20 cellular contexts compared by ENCODE assay signal in the genomic region with DNA sequence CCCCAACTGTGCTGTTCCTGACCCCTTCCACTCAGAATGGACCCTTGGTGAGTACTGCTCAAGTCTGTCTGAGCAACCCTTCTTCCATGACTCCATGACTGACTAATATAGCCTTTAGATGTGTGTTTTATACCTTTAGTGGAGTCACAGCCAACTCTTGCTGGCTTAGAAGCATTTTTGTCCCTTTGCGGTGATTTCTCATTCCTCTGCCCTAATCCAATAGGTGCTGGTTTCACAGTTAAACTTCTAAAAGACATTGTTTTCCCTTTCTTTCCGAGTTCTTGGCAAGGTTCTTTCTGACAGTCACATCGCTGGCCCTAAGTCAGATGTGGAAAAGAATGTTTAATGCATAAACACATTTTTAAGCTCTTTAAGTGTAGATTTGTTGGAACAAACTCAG. TPM values are rescaled to one million over a fixed set of nuclear protein-coding genes. Genes with fewer than 3 reads are reported as not detected.
A peak's percentile ranks its signal among the peaks of the same experiment; 100 is the strongest.
DNase-seq lines count a peak whose midpoint lies in the region; ATAC-seq, FAIRE-seq and TF ChIP-seq lines count a peak whose summit lies in the region.
"Had no signal": no experiment of that assay in that cellular context is flagged by ENCODE, and none has a peak within 500 bp of the region (broad histone marks: within the 10 kb centered on the region; RNA-seq: fewer than 3 reads in every experiment).

No MANE protein-coding gene starts in this region.

- H3K27ac Mint-ChIP-seq in astrocyte (ENCODE audit: unreplicated experiment) = no peak overlapping the region
- H3K27ac Mint-ChIP-seq: CD4-positive, CD25-positive, alpha-beta regulatory T cell had no signal

- peaks cover 12% of the 10 kb centered on the region for H3K27me3 Mint-ChIP-seq in astrocyte (ENCODE audit: low read depth, unreplicated experiment)

- H3K4me3 ChIP-seq in astrocyte (ENCODE audit: insufficient read depth, low read depth, low read length) = no peak overlapping the region
- no peak overlapping the region for H3K4me3 ChIP-seq in gastroesophageal sphincter
- no peak overlapping the region for H3K4me3 ChIP-seq in gastrocnemius medialis
- H3K4me3 ChIP-seq in heart left ventricle = no peak overlapping the region
- H3K4me3 ChIP-seq: GM23248 had no signal

- TF ChIP-seq CTCF in astrocyte (IDR thresholded peaks at IDR 0.05; ENCODE audit: insufficient read depth, low read depth, low read length) = no peak
- TF ChIP-seq CTCF in gastroesophageal sphincter (IDR thresholded peaks at IDR 0.05) = no peak
- TF ChIP-seq CTCF in gastrocnemius medialis (IDR thresholded peaks at IDR 0.05 in 4 of 5, conservative IDR thresholded peaks at IDR 0.05 in 1 of 5) = no peak
- no peak for TF ChIP-seq CTCF in heart left ventricle (IDR thresholded peaks at IDR 0.05)

- H3K9me3 ChIP-seq in astrocyte (ENCODE audit: insufficient read depth, low read depth, low read length) (no peaks in the 10 kb centered on the region), gastroesophageal sphincter (peaks cover 0 to 13% (median 0%) of the 10 kb centered on the region in 3 donors), gastrocnemius medialis (no peaks in the 10 kb centered on the region), heart left ventricle (peaks cover 0 to 18% (median 8%) of the 10 kb centered on the region in 12 donors)

- intact Hi-C loops in gastrocnemius medialis (cut with DNase I; ENCODE audit: low total_unique reads) = loop anchor here (2.0 kb wide), 1 partner anchor 14 kb away; no protein-coding TSS in a partner anchor
- intact Hi-C loops in heart left ventricle (cut with DNase I) = loop anchor here in 1 of 10 donors (5.0 kb wide), 1 partner anchor 148 kb away; no protein-coding TSS in a partner anchor
- intact Hi-C loops in left ventricle myocardium superior (cut with micrococcal nuclease) = no loop called here

- H3K9ac ChIP-seq in astrocyte (ENCODE audit: low read length) = no peak overlapping the region
- H3K9ac ChIP-seq: GM23248, KMS-11 had no signal

- no peak overlapping the region for H3K4me2 ChIP-seq in astrocyte (ENCODE audit: low read length)
- H3K4me2 ChIP-seq: KMS-11 had no signal

- 32 to 33% methylated on average over 3 of the region's 3 CpGs for WGBS in gastroesophageal sphincter (ENCODE audit: low coverage in 1 of 2), 2 donors
- WGBS in heart left ventricle, 4 donors = 75 to 89% (median 76%) methylated on average over 3 of the region's 3 CpGs

- H3K4me1 Mint-ChIP-seq in astrocyte (ENCODE audit: low read depth, unreplicated experiment) = peaks cover 3% of the 10 kb centered on the region

- peaks cover 4% of the 10 kb centered on the region for H4K20me1 ChIP-seq in astrocyte (ENCODE audit: insufficient read depth, low read length)

- TF ChIP-seq POLR2A in gastroesophageal sphincter (IDR thresholded peaks at IDR 0.05) = no peak
- TF ChIP-seq POLR2A in gastrocnemius medialis (IDR thresholded peaks at IDR 0.05) = no peak
- TF ChIP-seq POLR2A in heart left ventricle (IDR thresholded peaks at IDR 0.05) = no peak

- H3K27ac ChIP-seq in astrocyte (ENCODE audit: low read depth, low read length) (peak overlapping the region; percentile 18), gastroesophageal sphincter (peak overlapping the region in 3 of 4 donors; percentile 30 to 67 (median 51)), gastrocnemius medialis (peak overlapping the region in 3 of 4 donors; percentile 20 to 90 (median 25)), heart left ventricle (peak overlapping the region in 3 of 12 donors; percentile 5 to 64 (median 45))
- H3K27ac ChIP-seq: GM23248, KMS-11 had no signal

- DNase-seq in astrocyte (ENCODE audit: low read depth) = peak; percentile 68
- DNase-seq in gastrocnemius medialis = no peak
- DNase-seq in heart left ventricle = no peak
- DNase-seq in left ventricle myocardium superior = no peak
- DNase-seq: CD4-positive, CD25-positive, alpha-beta regulatory T cell; DMS79; GM23248; HCEC 1CT; NCI-H1694; NCI-H2081; NCI-H2171; NCI-H524 treated with DMSO at 0.1 percent for 48 hours; NCI-H82; SIG-M5 had no signal

- ATAC-seq in gastroesophageal sphincter (no peak), gastrocnemius medialis (no peak), HG02973 (IDR thresholded peaks at IDR 0.05; ENCODE audit: unreplicated experiment) (no peak), heart left ventricle (no peak), GM19467 (IDR thresholded peaks at IDR 0.05; ENCODE audit: unreplicated experiment) (no peak), left ventricle myocardium superior (no peak)
- ATAC-seq: Panc1 had no signal

- H3K79me2 ChIP-seq in astrocyte (ENCODE audit: insufficient read depth, low read length) = peaks cover 38% of the 10 kb centered on the region

- FAIRE-seq in astrocyte (lab: Jason Lieb, UNC) = no peak
- FAIRE-seq: HTR-8/SVneo had no signal

- no peaks in the 10 kb centered on the region for H3K36me3 ChIP-seq in astrocyte (ENCODE audit: insufficient read depth, low read length)
- H3K36me3 ChIP-seq in gastroesophageal sphincter = no peaks in the 10 kb centered on the region
- no peaks in the 10 kb centered on the region for H3K36me3 ChIP-seq in gastrocnemius medialis
- H3K36me3 ChIP-seq in heart left ventricle = no peaks in the 10 kb centered on the region

- H3K27me3 ChIP-seq in astrocyte (ENCODE audit: insufficient read depth, low read length) (peaks cover 2% of the 10 kb centered on the region), gastroesophageal sphincter (peaks cover 11% of the 10 kb centered on the region), gastrocnemius medialis (no peaks in the 10 kb centered on the region), heart left ventricle (peaks cover 0 to 9% (median 0%) of the 10 kb centered on the region in 9 donors)

- H3K4me3 Mint-ChIP-seq in astrocyte (ENCODE audit: unreplicated experiment) = no peak overlapping the region
- H3K4me3 Mint-ChIP-seq: CD4-positive, CD25-positive, alpha-beta regulatory T cell had no signal

- no peak for TF ChIP-seq EP300 in gastroesophageal sphincter (IDR thresholded peaks at IDR 0.05)

- H3K9me3 Mint-ChIP-seq in astrocyte (ENCODE audit: unreplicated experiment) = peaks cover 6% of the 10 kb centered on the region

- H2AFZ ChIP-seq in astrocyte (ENCODE audit: low read depth, low read length) = no peak overlapping the region
- H2AFZ ChIP-seq: GM23248 had no signal

- in situ Hi-C loops in gastrocnemius medialis (cut with MboI; ENCODE audit: low sequenced_read_pairs in 4 of 4) = loop anchor here in 2 of 4 donors (25.0 kb wide), 2 partner anchors 288 to 413 kb away; no protein-coding TSS in a partner anchor

- H3K4me1 ChIP-seq in astrocyte (ENCODE audit: insufficient read depth, low read length) (peaks cover 3% of the 10 kb centered on the region), gastroesophageal sphincter (peaks cover 0 to 28% (median 0%) of the 10 kb centered on the region in 3 donors), gastrocnemius medialis (peaks cover 22 to 30% of the 10 kb centered on the region in 2 donors), heart left ventricle (peaks cover 0 to 43% (median 14%) of the 10 kb centered on the region in 12 donors)

- peaks cover 2% of the 10 kb centered on the region for H3K36me3 Mint-ChIP-seq in astrocyte (ENCODE audit: low read depth, unreplicated experiment)
- H3K36me3 Mint-ChIP-seq: CD4-positive, CD25-positive, alpha-beta regulatory T cell had no signal

RNA-seq across cellular contexts. Expression of a gene that starts 4.0 kb away (rescaled TPM):
- total RNA-seq in astrocyte (20.6 and 23.6 TPM in 2 replicates), gastroesophageal sphincter (10 to 100 TPM; 14.3 to 43.8 (median 19.0) TPM), gastrocnemius medialis (10 to 100 TPM; 32.2 to 60.2 (median 47.5) TPM), heart left ventricle (10 to 100 TPM; 31.0 to 73.0 (median 45.5) TPM), left ventricle myocardium superior (36.7 TPM)
- polyA plus RNA-seq in heart left ventricle = 10 to 100 TPM; 10.5 to 15.7 TPM
- total RNA-seq: CD4-positive, CD25-positive, alpha-beta regulatory T cell had no signal

RNA-seq across cellular contexts. Expression of a gene that starts 7.8 kb away (rescaled TPM):
- 0.19 and 0.39 TPM in 2 replicates for total RNA-seq in astrocyte
- total RNA-seq in gastroesophageal sphincter = 10 to 100 TPM in 1 of 4 donors, 1 to 10 TPM in 3; 1.4 to 11.0 (median 5.1) TPM
- under 1 TPM in 3 of 4 donors, not detected in 1; 0.24 to 0.98 (median 0.71) TPM for total RNA-seq in gastrocnemius medialis
- 10 to 100 TPM in 2 of 9 donors, 1 to 10 TPM in 3, under 1 TPM in 4; 0.35 to 21.3 (median 2.0) TPM for total RNA-seq in heart left ventricle
- polyA plus RNA-seq in heart left ventricle = under 1 TPM; 0.10 to 0.65 TPM
- 1.0 TPM for total RNA-seq in left ventricle myocardium superior
- total RNA-seq: CD4-positive, CD25-positive, alpha-beta regulatory T cell had no signal
- polyA plus RNA-seq: CD4-positive, CD25-positive, alpha-beta regulatory T cell had no signal
